1 cellular context compared by ENCODE assay signal in the genomic region with DNA sequence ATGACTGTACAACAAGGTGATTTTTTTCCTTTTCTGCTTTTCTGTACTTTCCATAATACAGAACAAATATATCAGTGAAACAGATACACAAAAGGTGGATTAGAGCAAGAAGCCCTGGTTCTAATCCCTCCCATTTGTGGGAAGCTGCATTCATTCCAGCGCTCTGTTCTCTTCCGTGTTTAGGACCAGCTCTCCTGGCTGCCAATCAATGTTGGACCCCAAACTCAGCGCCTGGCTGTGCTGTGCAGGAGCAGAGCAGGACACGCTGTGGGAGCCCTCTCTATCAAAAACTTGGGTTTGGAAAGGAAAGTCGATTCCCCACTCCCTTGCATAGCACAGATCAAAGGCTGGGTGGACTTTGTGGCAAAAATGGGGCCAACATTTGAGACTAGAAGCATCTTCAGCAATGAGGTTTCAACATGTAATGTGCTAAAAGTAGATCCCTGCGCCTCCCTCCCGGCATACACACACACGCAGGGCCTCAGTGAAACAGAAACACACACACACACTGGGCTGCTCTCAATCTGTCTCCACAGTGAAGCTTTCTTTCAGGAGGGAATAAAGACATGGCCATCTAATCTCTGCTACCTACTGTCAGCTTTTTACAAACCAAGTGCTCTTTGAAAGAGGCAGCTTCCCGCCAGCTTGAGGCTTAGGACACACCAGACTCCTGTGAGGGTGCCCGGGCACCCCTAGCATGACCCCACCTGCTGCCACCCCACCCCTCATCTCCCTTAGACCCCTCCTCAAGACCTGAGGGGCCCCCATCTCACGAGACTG.
TF ChIP-seq lines count a peak whose summit lies in the region.

No MANE protein-coding gene starts in this region.

TF ChIP-seq in GM23338, 12 proteins besides CTCF, POLR2A, EP300 and RAD21 (continued from another document):
- TF ChIP-seq ZNF462 (CRISPR knock-in tag; IDR thresholded peaks at IDR 0.05) (no peak), CREB1 (CRISPR knock-in tag; IDR thresholded peaks at IDR 0.05; ENCODE audit: low read depth) (no peak)
